ENCODE assay signal across 7 cellular contexts in the genomic region with DNA sequence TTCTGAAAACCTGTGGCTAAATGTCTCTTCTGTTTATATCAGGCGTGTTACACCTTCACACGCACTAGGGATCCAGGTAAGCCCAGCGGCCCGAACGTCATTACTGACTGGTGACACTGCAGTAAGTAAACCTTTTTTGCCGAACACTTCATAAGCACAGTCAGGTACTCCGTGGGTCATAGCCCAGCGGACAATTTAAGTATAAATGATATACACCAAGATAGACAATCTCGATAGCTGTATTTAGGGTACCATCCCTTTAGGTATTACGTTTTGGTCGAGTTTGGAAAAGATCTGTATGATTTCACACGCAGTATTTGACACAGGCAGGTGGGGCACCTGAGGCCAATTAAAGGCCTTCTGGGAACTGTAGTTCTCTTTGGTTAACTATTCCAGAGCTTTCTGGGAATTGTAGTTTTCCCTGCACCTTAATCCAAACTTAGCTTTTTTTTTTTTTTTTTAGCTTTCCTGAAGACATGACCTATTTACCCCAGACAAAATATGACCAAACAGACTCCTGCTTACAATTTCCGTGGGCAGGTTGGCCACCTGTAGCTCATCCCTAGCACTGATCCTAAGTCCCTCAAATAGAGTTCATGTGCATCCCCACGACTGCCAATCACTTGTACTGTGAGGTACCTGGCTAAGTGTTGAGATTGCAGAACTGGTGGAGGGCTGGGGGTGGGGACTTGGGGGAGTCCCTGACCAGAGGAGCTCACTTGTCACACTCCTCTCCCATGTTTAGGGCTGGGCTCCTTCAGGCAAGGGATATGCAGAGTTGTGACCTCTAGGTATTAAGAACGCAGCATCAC.
DNase-seq lines count a peak whose midpoint lies in the region; TF ChIP-seq lines count a peak whose summit lies in the region.

No MANE protein-coding gene starts in this region.

- H3K4me3 ChIP-seq in GM12865 (ENCODE audit: low read depth, low read length) (peak overlapping the region; percentile 91), MM.1S (ENCODE audit: low read length) (peak overlapping the region; percentile 95)

- H3F3A ChIP-seq in MM.1S (ENCODE audit: insufficient read depth, low read length) = peaks cover 26% of the 10 kb centered on the region

- H3K27me3 ChIP-seq in MM.1S (replicated peaks; ENCODE audit: insufficient read depth, low read length) = no peaks in the 10 kb centered on the region

- no peaks in the 10 kb centered on the region for H3K36me3 ChIP-seq in MM.1S (replicated peaks; ENCODE audit: insufficient read depth, low read length)

- peak overlapping the region; percentile 86 for H3K4me2 ChIP-seq in MM.1S (ENCODE audit: low read depth, low read length)

- DNase-seq in GM12865 (ENCODE audit: low read depth) = peak; percentile 65
- peak; percentile 77 for DNase-seq in MM.1S
- DNase-seq in SKM-1 treated with dmso at 0.1 percent for 144 hours (lab: John Stamatoyannopoulos, UW; ENCODE audit: unreplicated experiment) = peak; percentile 35
- peak; percentile 91 for DNase-seq in cerebellar cortex (ENCODE audit: low spot score)
- peak; percentile 77 for DNase-seq in left kidney (ENCODE audit: low read depth, low spot score)
- peak; percentile 24 to 69 (median 55) for DNase-seq in stimulated activated naive CD4-positive, alpha-beta T cell (lab: John Stamatoyannopoulos, UW)
- no peak for DNase-seq in GOT3 (lab: John Stamatoyannopoulos, UW)

- H3K9me3 ChIP-seq in MM.1S (replicated peaks; ENCODE audit: insufficient read depth, low read length) = no peaks in the 10 kb centered on the region

- H3K27ac ChIP-seq in MM.1S (ENCODE audit: low read length) = peak overlapping the region; percentile 77

- H3K9me2 ChIP-seq in MM.1S (replicated peaks; ENCODE audit: insufficient read depth, low read length) = no peaks in the 10 kb centered on the region

- peak; percentile 0 for TF ChIP-seq CTCF in GM12865 (IDR thresholded peaks at IDR 0.05; ENCODE audit: insufficient read depth, low read depth, low read length, missing control alignments)
- 0 out of 2 replicates have a peak, but pooled peaks have one; percentile 19 for TF ChIP-seq CTCF in MM.1S (IDR thresholded peaks at IDR 0.05; ENCODE audit: low read length)

- peak overlapping the region; percentile 96 for H2AFZ ChIP-seq in MM.1S (ENCODE audit: low read length)

- peaks cover 22% of the 10 kb centered on the region for H3K79me2 ChIP-seq in MM.1S (ENCODE audit: low read length)

- H4K20me1 ChIP-seq in MM.1S (ENCODE audit: insufficient read depth, low read length) = no peaks in the 10 kb centered on the region

- H3K4me1 ChIP-seq in MM.1S (ENCODE audit: low read length) = peaks cover 3% of the 10 kb centered on the region; the same call in 1 of the 2 replicates

- H3K9ac ChIP-seq in MM.1S (ENCODE audit: low read length) = peak overlapping the region; percentile 85
